Comparison of ENCODE assay signal across 23 cellular contexts in the genomic region with DNA sequence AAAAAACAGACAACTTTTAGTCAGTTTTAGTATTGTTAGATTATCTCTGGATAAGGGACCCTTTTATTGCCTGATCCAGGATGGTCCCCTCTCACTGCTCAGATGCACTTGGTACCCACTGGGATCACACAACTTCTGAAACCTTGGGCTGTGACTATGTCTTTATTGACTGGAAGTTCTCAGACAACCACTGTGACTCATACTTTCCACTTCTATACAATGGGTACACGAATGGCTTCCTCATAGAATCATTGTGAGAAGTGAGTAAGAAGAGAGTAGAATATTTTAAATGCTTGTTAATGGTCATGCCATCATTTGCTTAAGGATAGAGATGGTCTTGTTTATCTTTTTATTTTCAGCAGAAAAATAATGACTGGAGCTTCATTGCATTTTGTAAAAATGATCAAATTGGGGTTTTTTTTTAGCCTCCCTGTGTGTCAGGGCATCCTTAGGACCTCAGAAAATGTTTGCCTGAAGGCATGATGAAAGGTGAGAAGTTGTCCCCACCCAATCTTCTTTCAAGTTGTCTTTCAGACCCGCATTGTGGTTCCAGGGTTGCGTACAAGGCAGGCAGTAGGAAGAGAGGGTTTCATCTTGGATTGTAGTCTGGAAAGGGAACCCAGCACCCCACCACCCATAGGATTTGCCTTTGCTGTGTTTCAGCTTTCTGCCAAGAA.
DNase-seq lines count a peak whose midpoint lies in the region; ATAC-seq and FAIRE-seq lines count a peak whose summit lies in the region.
"Had no signal": no experiment of that assay in that cellular context is flagged by ENCODE, and none has a peak within 500 bp of the region (broad histone marks: within the 10 kb centered on the region; RNA-seq: fewer than 3 reads in every experiment).

No MANE protein-coding gene starts in this region.

- H3K4me1 ChIP-seq in effector memory CD4-positive, alpha-beta T cell (ENCODE audit: control insufficient read depth, insufficient read depth, low read length, poor library complexity, severe bottlenecking), result no peaks in the 10 kb centered on the region
- H3K4me1 ChIP-seq: right atrium auricular region had no signal

- H3K36me3 ChIP-seq in effector memory CD4-positive, alpha-beta T cell (ENCODE audit: control insufficient read depth, insufficient read depth, low read length), result no peaks in the 10 kb centered on the region
- H3K36me3 ChIP-seq: right atrium auricular region had no signal

- H3K4me3 ChIP-seq in effector memory CD4-positive, alpha-beta T cell (ENCODE audit: insufficient read depth, low read depth, low read length, poor library complexity, severe bottlenecking), result no peak overlapping the region
- H3K4me3 ChIP-seq: A549, dorsolateral prefrontal cortex, K562, PC-9, right atrium auricular region had no signal

- H3K27me3 ChIP-seq in effector memory CD4-positive, alpha-beta T cell (replicated peaks; ENCODE audit: control insufficient read depth, insufficient read depth, low read length, poor library complexity, severe bottlenecking), result no peaks in the 10 kb centered on the region
- H3K27me3 ChIP-seq: dorsolateral prefrontal cortex, right atrium auricular region had no signal

- ATAC-seq in GM18868 (IDR thresholded peaks at IDR 0.05; ENCODE audit: unreplicated experiment), result peak; percentile 48
- no peak for ATAC-seq in GM19455 (IDR thresholded peaks at IDR 0.05; ENCODE audit: unreplicated experiment)
- ATAC-seq in GM19397 (IDR thresholded peaks at IDR 0.05; ENCODE audit: unreplicated experiment), result no peak
- ATAC-seq: K562, left cardiac atrium, T-cell had no signal

- DNase-seq in activated CD4-positive, alpha-beta T cell treated with anti-CD3 and anti-CD28 coated beads for 48 hours, result peak; percentile 9
- no peak for DNase-seq in activated CD4-positive, alpha-beta T cell treated with anti-CD3 and anti-CD28 coated beads for 1 hour
- peak; percentile 18 for DNase-seq in RCC 7860 (ENCODE audit: low spot score)
- peak; percentile 13 for DNase-seq in iris pigment epithelial cell (ENCODE audit: low read depth)
- DNase-seq in effector memory CD4-positive, alpha-beta T cell, result no peak
- DNase-seq: activated gamma-delta T cell; central memory CD4-positive, alpha-beta T cell; COR-L47; dorsolateral prefrontal cortex; EL; left cardiac atrium; mesenchymal stem cell; naive B cell; NCI-H187; NCI-H2227 treated with DMSO at 0.1 percent for 48 hours; PC-9; T-cell had no signal

- H3K9me3 ChIP-seq in effector memory CD4-positive, alpha-beta T cell (ENCODE audit: control insufficient read depth, low read length), result no peaks in the 10 kb centered on the region
- H3K9me3 ChIP-seq: A549, right atrium auricular region had no signal

- H3K27ac ChIP-seq in effector memory CD4-positive, alpha-beta T cell (ENCODE audit: insufficient read depth, low read length, poor library complexity, severe bottlenecking), result no peak overlapping the region
- H3K27ac ChIP-seq: A549, dorsolateral prefrontal cortex, PC-9, right atrium auricular region had no signal

- FAIRE-seq in RCC 7860 (lab: Jason Lieb, UNC), result no peak
- FAIRE-seq: A549, K562 had no signal

Comparison
In these comparisons a context has a peak if more than half of its experiments do, and no peak if none do; other contexts are left out.
1. DNase-seq: peak in activated CD4-positive, alpha-beta T cell treated with anti-CD3 and anti-CD28 coated beads for 48 hours (single experiment), RCC 7860 (single experiment) and iris pigment epithelial cell (single experiment); none in activated CD4-positive, alpha-beta T cell treated with anti-CD3 and anti-CD28 coated beads for 1 hour (single experiment) and effector memory CD4-positive, alpha-beta T cell (0 of 3).